In genomic region chr4:54187148-54187547, GRCh38 we compare ENCODE assay signal across 22 cellular contexts. TPM values are rescaled to one million over a fixed set of nuclear protein-coding genes. Genes with fewer than 3 reads are reported as not detected.
DNase-seq lines count a peak whose midpoint lies in the region; ATAC-seq and TF ChIP-seq lines count a peak whose summit lies in the region.
"Had no signal": no experiment of that assay in that cellular context is flagged by ENCODE, and none has a peak within 500 bp of the region (broad histone marks: within the 10 kb centered on the region; RNA-seq: fewer than 3 reads in every experiment).

No MANE protein-coding gene starts in this region.

- H3K9me3 ChIP-seq in adrenal gland (replicated peaks in 1 of 3): no peaks in the 10 kb centered on the region
- H3K9me3 ChIP-seq in heart right ventricle: no peaks in the 10 kb centered on the region
- H3K9me3 ChIP-seq in upper lobe of right lung: no peaks in the 10 kb centered on the region
- H3K9me3 ChIP-seq: breast epithelium, thoracic aorta had no signal

- TF ChIP-seq POLR2A in adrenal gland (IDR thresholded peaks at IDR 0.05): no peak

- TF ChIP-seq CTCF in adrenal gland (IDR thresholded peaks at IDR 0.05) (peak in 1 of 6 experiments; percentile 13), heart right ventricle (IDR thresholded peaks at IDR 0.05) (peak in 6 of 9 donors; percentile 19 to 50 (median 27)), upper lobe of right lung (IDR thresholded peaks at IDR 0.05) (peak; percentile 9)

- peak; percentile 55 to 97 (median 86) for ATAC-seq in heart right ventricle
- peak; percentile 66 for ATAC-seq in upper lobe of right lung
- ATAC-seq in HG03196 (IDR thresholded peaks at IDR 0.05; ENCODE audit: unreplicated experiment): no peak
- ATAC-seq: activated T-cell treated with anti-CD3 and anti-CD28 coated beads, Interleukin-2, amount 50 U/mL, for 72 hours; naive thymus-derived CD8-positive, alpha-beta T cell; SK-N-SH treated with all-trans-retinoic acid at 6 μM for 48 hours had no signal

- no peaks in the 10 kb centered on the region for H3K27me3 ChIP-seq in adrenal gland
- no peaks in the 10 kb centered on the region for H3K27me3 ChIP-seq in heart right ventricle
- H3K27me3 ChIP-seq in upper lobe of right lung: no peaks in the 10 kb centered on the region
- H3K27me3 ChIP-seq: breast epithelium had no signal

- WGBS in adrenal gland, 4 donors: 45 to 64% (median 59%) methylated on average over 8 to 9 of the region's 9 CpGs
- 34 to 52% methylated on average over 9 of the region's 9 CpGs for WGBS in heart right ventricle, 2 donors

- intact Hi-C loops in adrenal gland (cut with DNase I) (no loop called here), heart right ventricle (cut with DNase I) (loop anchor here in 1 of 10 donors (10.0 kb wide), 1 partner anchor 52 kb away; no protein-coding TSS in a partner anchor), upper lobe of right lung (cut with DNase I) (no loop called here)

- DNase-seq in adrenal gland (peak; percentile 17 to 56 (median 29)), heart right ventricle (peak in 1 of 2 donors; percentile 39), medulla oblongata (ENCODE audit: extremely low spot score) (peak; percentile 21), upper lobe of right lung (no peak), occipital lobe (lab: John Stamatoyannopoulos, UW) (no peak), COLO668 (lab: John Stamatoyannopoulos, UW; ENCODE audit: unreplicated experiment) (no peak)
- DNase-seq: activated CD4-positive, alpha-beta T cell treated with anti-CD3 and anti-CD28 coated beads, Interleukin-2, amount 10 ng/mL, durations not matched to agents 7 days and 5 days; activated naive CD4-positive, alpha-beta T cell treated with anti-CD3 and anti-CD28 coated beads for 36 hours; activated T-cell treated with anti-CD3 and anti-CD28 coated beads, Interleukin-2, amount 50 U/mL, for 72 hours; cortex of kidney; Kasumi-1; naive thymus-derived CD8-positive, alpha-beta T cell; NCI-H1694 treated with DMSO at 0.1 percent for 48 hours; NCI-H526; stimulated activated CD4-positive, alpha-beta T cell treated with anti-CD3 and anti-CD28 coated beads, Interleukin-4, amount 100 ng/mL, for 1 hour; stimulated activated naive CD4-positive, alpha-beta T cell treated with Interleukin-2 at 50 U/mL for 16 hours had no signal

- H3K4me1 ChIP-seq in adrenal gland (replicated peaks in 1 of 2) (no peaks in the 10 kb centered on the region), heart right ventricle (peaks cover 0 to 8% (median 0%) of the 10 kb centered on the region in 9 donors), upper lobe of right lung (no peaks in the 10 kb centered on the region)
- H3K4me1 ChIP-seq: breast epithelium had no signal

- H3K27ac ChIP-seq in adrenal gland: no peak overlapping the region
- no peak overlapping the region for H3K27ac ChIP-seq in heart right ventricle
- H3K27ac ChIP-seq in upper lobe of right lung: no peak overlapping the region
- H3K27ac ChIP-seq: breast epithelium, thoracic aorta, VCaP had no signal

- H3K4me3 ChIP-seq in adrenal gland: no peak overlapping the region
- H3K4me3 ChIP-seq in heart right ventricle: no peak overlapping the region
- H3K4me3 ChIP-seq in upper lobe of right lung: no peak overlapping the region
- H3K4me3 ChIP-seq: breast epithelium, thoracic aorta had no signal

- H3K36me3 ChIP-seq in adrenal gland (replicated peaks in 1 of 2) (no peaks in the 10 kb centered on the region), heart right ventricle (no peaks in the 10 kb centered on the region), upper lobe of right lung (no peaks in the 10 kb centered on the region)
- H3K36me3 ChIP-seq: breast epithelium, thoracic aorta had no signal

RNA-seq across cellular contexts. Expression of gene PDGFRA, which starts 41.9 kb away (rescaled TPM):
- 100 to 1,000 TPM in 5 of 8 donors, 10 to 100 TPM in 3; 88.1 to 182 (median 129) TPM for total RNA-seq in adrenal gland
- 10 to 100 TPM; 14.5 to 62.4 (median 16.4) TPM for polyA plus RNA-seq in adrenal gland
- total RNA-seq in heart right ventricle: 10 to 100 TPM in 8 of 10 donors, 1 to 10 TPM in 2; 6.5 to 57.5 (median 14.7) TPM
- 10 to 100 TPM in 1 of 2 donors, 1 to 10 TPM in 1; 8.6 to 11.9 TPM for polyA plus RNA-seq in heart right ventricle
- total RNA-seq in upper lobe of right lung: 91.5 TPM
- 74.7 TPM for total RNA-seq in occipital lobe
- total RNA-seq: activated CD4-positive, alpha-beta T cell treated with anti-CD3 and anti-CD28 coated beads, Interleukin-2, amount 10 ng/mL, durations not matched to agents 7 days and 5 days; activated naive CD4-positive, alpha-beta T cell treated with anti-CD3 and anti-CD28 coated beads for 36 hours; naive thymus-derived CD8-positive, alpha-beta T cell had no signal
- polyA plus RNA-seq: CD14-positive monocyte; naive thymus-derived CD8-positive, alpha-beta T cell had no signal

Comparison
In these comparisons a context has a peak if more than half of its experiments do, and no peak if none do; other contexts are left out.
1. DNase-seq: peak in adrenal gland (7 of 7) and medulla oblongata (single experiment); none in upper lobe of right lung (single experiment), occipital lobe (single experiment) and COLO668 (single experiment).